Comparison of ENCODE assay signal across 27 cellular contexts in the genomic region with DNA sequence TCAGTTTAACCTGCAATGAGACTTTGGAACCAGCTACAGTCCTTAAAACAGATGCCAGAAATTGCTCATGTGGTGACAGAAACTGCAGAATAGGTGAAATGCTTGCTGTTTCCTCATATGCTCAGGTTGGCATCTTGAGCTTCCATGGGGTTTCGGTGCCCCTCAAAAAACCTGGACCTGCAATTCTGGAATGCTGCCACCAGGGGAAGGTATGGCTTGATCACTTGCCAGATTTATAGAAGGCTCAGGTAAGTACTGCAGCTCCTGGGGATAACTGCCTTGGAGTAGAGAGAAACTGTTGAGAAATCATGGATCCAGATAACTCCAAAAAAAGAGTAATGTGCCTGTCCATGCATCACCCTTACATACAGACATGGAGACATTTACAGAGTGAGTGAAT.
DNase-seq lines count a peak whose midpoint lies in the region; FAIRE-seq and TF ChIP-seq lines count a peak whose summit lies in the region.
"Had no signal": no experiment of that assay in that cellular context is flagged by ENCODE, and none has a peak within 500 bp of the region (broad histone marks: within the 10 kb centered on the region; RNA-seq: fewer than 3 reads in every experiment).

No MANE protein-coding gene starts in this region.

- H3K9me3 Mint-ChIP-seq in glutamatergic neuron (ENCODE audit: unreplicated experiment): peaks cover 3% of the 10 kb centered on the region

- no peaks in the 10 kb centered on the region for H3K36me3 ChIP-seq in OCI-LY7 (ENCODE audit: insufficient read depth, low read length)
- H3K36me3 ChIP-seq: adrenal gland, breast epithelium, SJCRH30, tibial nerve had no signal

- H2AFZ ChIP-seq in OCI-LY7 (ENCODE audit: low read length): no peak overlapping the region
- H2AFZ ChIP-seq: hepatocyte had no signal

- DNase-seq in NCI-H82 (lab: John Stamatoyannopoulos, UW) (peak; percentile 12), NCI-H82 treated with DMSO at 0.1 percent for 48 hours (lab: John Stamatoyannopoulos, UW; ENCODE audit: unreplicated experiment) (no peak), OCI-LY7 (ENCODE audit: low spot score) (no peak), glutamatergic neuron (no peak), retinal pigment epithelial cell (ENCODE audit: low read depth) (no peak), D721Med (ENCODE audit: insufficient read length, low spot score) (no peak), NCI-H1694 (lab: John Stamatoyannopoulos, UW) (no peak), T-helper 1 cell (no peak)
- DNase-seq: 8988T; activated CD8-positive, alpha-beta memory T cell treated with anti-CD3 and anti-CD28 coated beads for 24 hours; activated T-cell treated with anti-CD3 and anti-CD28 coated beads, Interleukin-2, amount 50 U/mL, for 1 hour; adrenal gland; CD4-positive, alpha-beta memory T cell; effector CD8-positive, alpha-beta T cell; NCI-H1436; NCI-H510A; NK-92 treated with Interleukin-12 subunit alpha and Interleukin-12 subunit beta, amount 100 ng/mL, for 24 hours; SJCRH30; T-cell had no signal

- no peaks in the 10 kb centered on the region for H4K20me1 ChIP-seq in OCI-LY7 (ENCODE audit: insufficient read depth, low read length)

- no peak overlapping the region for H3K27ac ChIP-seq in OCI-LY7 (ENCODE audit: low read depth, low read length, poor library complexity, severe bottlenecking)
- H3K27ac ChIP-seq: adrenal gland, breast epithelium, hepatocyte, psoas muscle, SJCRH30, tibial nerve had no signal

- peaks cover 5% of the 10 kb centered on the region for H3K4me1 Mint-ChIP-seq in glutamatergic neuron (ENCODE audit: low read depth, unreplicated experiment)
- H3K4me1 Mint-ChIP-seq: CD4-positive, alpha-beta memory T cell; T-cell had no signal

- no peak overlapping the region for H3K4me3 ChIP-seq in OCI-LY7 (ENCODE audit: low read depth, low read length, poor library complexity, severe bottlenecking)
- H3K4me3 ChIP-seq in retinal pigment epithelial cell (ENCODE audit: low read length): no peak overlapping the region
- H3K4me3 ChIP-seq: adrenal gland, breast epithelium, hepatocyte, psoas muscle, SJCRH30, tibial nerve had no signal

- TF ChIP-seq CTCF in OCI-LY7 (conservative IDR thresholded peaks at IDR 0.05; ENCODE audit: low read length) (peak; percentile 48), glutamatergic neuron (IDR thresholded peaks at IDR 0.05; ENCODE audit: partially characterized antibody, unreplicated experiment) (peak; percentile 63), retinal pigment epithelial cell (conservative IDR thresholded peaks at IDR 0.05; ENCODE audit: low read depth, low read length) (peak; percentile 37), D721Med (IDR thresholded peaks at IDR 0.05; ENCODE audit: insufficient read depth, missing control alignments) (no peak)

- H3K36me3 Mint-ChIP-seq in glutamatergic neuron (ENCODE audit: unreplicated experiment): peaks cover 22% of the 10 kb centered on the region
- H3K36me3 Mint-ChIP-seq: CD4-positive, alpha-beta memory T cell; T-cell had no signal

- intact Hi-C loops in OCI-LY7 (cut with micrococcal nuclease; ENCODE audit: unreplicated experiment): no loop called here

- no peak overlapping the region for H3K4me2 ChIP-seq in OCI-LY7 (ENCODE audit: low read length)
- H3K4me2 ChIP-seq: hepatocyte had no signal

- no peaks in the 10 kb centered on the region for H3K9me2 ChIP-seq in OCI-LY7 (ENCODE audit: insufficient read depth, low read length)

- H3K9me3 ChIP-seq in OCI-LY7 (ENCODE audit: low read length): peaks cover 15% of the 10 kb centered on the region; the same call in 1 of the 2 replicates

- POLR2A ChIA-PET in OCI-LY7 (lab: Charles Lee): no interaction called here

- CTCF ChIA-PET in OCI-LY7 (lab: Charles Lee; ENCODE audit: unreplicated experiment): no interaction called here

- BruUV-seq in OCI-LY7 (replicated peaks; lab: Mats Ljungman, UMichigan): no TSS peak

- no peaks in the 10 kb centered on the region for H3K27me3 Mint-ChIP-seq in glutamatergic neuron (ENCODE audit: unreplicated experiment)

- FAIRE-seq in D721Med (lab: Jason Lieb, UNC): no peak
- FAIRE-seq: colon, frontal cortex, GM12892, RCC 7860 had no signal

- H3K4me3 Mint-ChIP-seq in glutamatergic neuron (ENCODE audit: unreplicated experiment): no peak overlapping the region
- H3K4me3 Mint-ChIP-seq: CD4-positive, alpha-beta memory T cell; T-cell had no signal

- no peak overlapping the region for H3K27ac Mint-ChIP-seq in glutamatergic neuron (ENCODE audit: unreplicated experiment)
- H3K27ac Mint-ChIP-seq: CD4-positive, alpha-beta memory T cell; T-cell had no signal

- no peaks in the 10 kb centered on the region for H3K79me2 ChIP-seq in OCI-LY7 (ENCODE audit: insufficient read depth, low read depth, low read length)
- H3K79me2 ChIP-seq: hepatocyte had no signal

- no peaks in the 10 kb centered on the region for H3K4me1 ChIP-seq in OCI-LY7 (ENCODE audit: insufficient read depth, low read length, poor library complexity, severe bottlenecking)
- H3K4me1 ChIP-seq: adrenal gland, breast epithelium, psoas muscle, tibial nerve had no signal
